ENCODE assay signal across 1 cellular context in genomic region chr12:3728686-3729085, GRCh38.
TF ChIP-seq lines count a peak whose summit lies in the region.

No MANE protein-coding gene starts in this region.

TF ChIP-seq in HepG2, 621 proteins besides CTCF, POLR2A, EP300 and RAD21 (continued from another document):
- TF ChIP-seq ZNF800 (CRISPR knock-in tag; IDR thresholded peaks at IDR 0.05) (no peak), ZNF251 (CRISPR knock-in tag; IDR thresholded peaks at IDR 0.05) (no peak), ZBTB3 (CRISPR knock-in tag; IDR thresholded peaks at IDR 0.05; ENCODE audit: borderline replicate concordance, low read depth) (no peak), GLMP (CRISPR knock-in tag; IDR thresholded peaks at IDR 0.05; ENCODE audit: borderline replicate concordance) (no peak), ZNF280D (CRISPR knock-in tag; IDR thresholded peaks at IDR 0.05) (no peak)
